Comparison of ENCODE assay signal across 8 cellular contexts in genomic region chr9:92097997-92098482, GRCh38. TPM values are rescaled to one million over a fixed set of nuclear protein-coding genes. Genes with fewer than 3 reads are reported as not detected.
DNase-seq lines count a peak whose midpoint lies in the region; ATAC-seq and TF ChIP-seq lines count a peak whose summit lies in the region.

No MANE protein-coding gene starts in this region.

- POLR2A ChIA-PET in naive thymus-derived CD8-positive, alpha-beta T cell (lab: Charles Lee) = no interaction called here

- whole genome bisulfite sequencing in tibial nerve, 2 donors = 32 to 37% methylated on average over 26 of the region's 26 CpGs

- peak; percentile 80 for DNase-seq in GM12864 (ENCODE audit: low read depth)
- peak; percentile 21 for DNase-seq in activated T-cell treated with anti-CD3 and anti-CD28 coated beads for 48 hours (ENCODE audit: low read depth)
- DNase-seq in naive thymus-derived CD8-positive, alpha-beta T cell = peak in 5 of 10 donors; percentile 6 to 43 (median 17)
- peak; percentile 16 to 38 for DNase-seq in tibial nerve (ENCODE audit: low spot score in 2 of 2)
- no peak for DNase-seq in NCI-H2081 treated with DMSO at 0.1 percent for 48 hours (lab: John Stamatoyannopoulos, UW)
- no peak for DNase-seq in NCI-H187 treated with DMSO at 0.1 percent for 48 hours (lab: John Stamatoyannopoulos, UW)

- H3K4me1 ChIP-seq in tibial nerve = peaks cover 0 to 8% (median 0%) of the 10 kb centered on the region in 4 donors

- peak overlapping the region; percentile 24 to 87 (median 60) for H3K4me3 Mint-ChIP-seq in naive thymus-derived CD8-positive, alpha-beta T cell

- peak overlapping the region in 4 of 10 donors; percentile 13 to 84 (median 49) for H3K27ac Mint-ChIP-seq in naive thymus-derived CD8-positive, alpha-beta T cell

- H3K4me3 ChIP-seq in GM12864 (ENCODE audit: low read depth, low read length) (peak overlapping the region; percentile 25), tibial nerve (peak overlapping the region in 2 of 4 donors; percentile 17 to 19)

- H3K27ac ChIP-seq in tibial nerve = no peak overlapping the region

- peaks cover 0 to 33% (median 0%) of the 10 kb centered on the region in 3 donors for H3K36me3 ChIP-seq in tibial nerve

- ATAC-seq in esophagus mucosa = peak; percentile 31
- no peak for ATAC-seq in naive thymus-derived CD8-positive, alpha-beta T cell
- ATAC-seq in GM19023 (IDR thresholded peaks at IDR 0.05; ENCODE audit: unreplicated experiment) = no peak

- peak in 1 of 2 donors; percentile 9 for TF ChIP-seq EP300 in tibial nerve (IDR thresholded peaks at IDR 0.05)

- no peak for TF ChIP-seq POLR2A in tibial nerve (IDR thresholded peaks at IDR 0.05)

- no peaks in the 10 kb centered on the region for H3K27me3 Mint-ChIP-seq in naive thymus-derived CD8-positive, alpha-beta T cell

- peaks cover 0 to 2% (median 0%) of the 10 kb centered on the region in 9 donors for H3K9me3 Mint-ChIP-seq in naive thymus-derived CD8-positive, alpha-beta T cell

- peaks cover 22 to 53% (median 51%) of the 10 kb centered on the region in 4 donors for H3K4me1 Mint-ChIP-seq in naive thymus-derived CD8-positive, alpha-beta T cell

- H3K36me3 Mint-ChIP-seq in naive thymus-derived CD8-positive, alpha-beta T cell = peaks cover 11 to 59% (median 39%) of the 10 kb centered on the region in 3 donors

- TF ChIP-seq CTCF in GM12864 (IDR thresholded peaks at IDR 0.05; ENCODE audit: low read depth, low read length, missing control alignments) (no peak), tibial nerve (IDR thresholded peaks at IDR 0.05) (no peak)

- no peaks in the 10 kb centered on the region for H3K27me3 ChIP-seq in tibial nerve

- peaks cover 0 to 13% (median 0%) of the 10 kb centered on the region in 4 donors for H3K9me3 ChIP-seq in tibial nerve

RNA-seq across cellular contexts. Expression of gene SPTLC1, which starts 17.2 kb away (rescaled TPM):
- total RNA-seq in esophagus mucosa (54.6 TPM), tibial nerve (10 to 100 TPM; 67.9 to 81.8 (median 76.0) TPM)
- 10 to 100 TPM; 57.0 to 58.2 TPM for total RNA-seq in naive thymus-derived CD8-positive, alpha-beta T cell
- 10 to 100 TPM; 36.0 to 41.4 (median 40.5) TPM for polyA plus RNA-seq in naive thymus-derived CD8-positive, alpha-beta T cell

Comparison
In these comparisons a context has a peak if more than half of its experiments do, and no peak if none do; other contexts are left out.
1. DNase-seq: peak in GM12864 (single experiment), activated T-cell treated with anti-CD3 and anti-CD28 coated beads for 48 hours (single experiment) and tibial nerve (2 of 2); none in NCI-H2081 treated with DMSO at 0.1 percent for 48 hours (single experiment) and NCI-H187 treated with DMSO at 0.1 percent for 48 hours (single experiment).